Comparison of ENCODE assay signal across 28 cellular contexts in the genomic region with DNA sequence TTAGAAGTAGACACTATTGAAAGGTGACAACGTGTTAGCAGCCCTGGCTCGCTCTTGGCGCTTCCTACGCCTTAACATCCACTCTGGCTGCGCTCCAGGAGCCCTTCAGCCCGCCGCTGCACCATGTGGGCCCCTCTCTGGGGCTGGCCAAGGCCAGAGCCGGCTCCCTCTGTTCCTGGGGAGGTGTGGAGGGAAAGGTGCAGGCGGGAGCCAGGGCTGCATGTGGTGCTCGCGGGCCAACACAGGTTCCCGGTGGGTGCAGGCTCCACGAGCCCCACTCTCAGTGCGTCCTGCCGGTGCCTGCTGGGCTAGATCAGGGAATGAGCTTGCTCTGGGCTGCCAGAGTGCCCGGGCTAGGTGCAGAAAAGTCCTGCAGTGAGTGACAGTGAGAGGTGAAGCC.
"Had no signal": no experiment of that assay in that cellular context is flagged by ENCODE, and none has a peak within 500 bp of the region (broad histone marks: within the 10 kb centered on the region; RNA-seq: fewer than 3 reads in every experiment).

No MANE protein-coding gene starts in this region.

- H3K9me3 ChIP-seq: body of pancreas had no signal

- H3K4me1 ChIP-seq: body of pancreas, esophagus squamous epithelium, gastroesophageal sphincter, heart right ventricle had no signal

- H3K27me3 Mint-ChIP-seq: activated B cell treated with CpG ODN at 0.5 μM for 24 hours; activated CD4-positive, alpha-beta memory T cell treated with anti-CD3 and anti-CD28 coated beads for 36 hours; activated CD4-positive, alpha-beta T cell treated with anti-CD3 and anti-CD28 coated beads for 36 hours; activated CD4-positive, alpha-beta T cell treated with anti-CD3 and anti-CD28 coated beads, Interleukin-2, amount 10 ng/mL, durations not matched to agents 24 days and 14 days; activated CD8-positive, alpha-beta memory T cell treated with anti-CD3 and anti-CD28 coated beads, Interleukin-2, amount 10 ng/mL, durations not matched to agents 7 days and 5 days; activated naive CD4-positive, alpha-beta T cell treated with anti-CD3 and anti-CD28 coated beads, Interleukin-2, amount 10 ng/mL, durations not matched to agents 7 days and 5 days; activated naive CD8-positive, alpha-beta T cell treated with anti-CD3 and anti-CD28 coated beads, Interleukin-2, amount 10 ng/mL, durations not matched to agents 7 days and 5 days; activated T-cell treated with anti-CD3 and anti-CD28 coated beads, Interleukin-2, amount 50 U/mL, for 24 hours; effector memory CD8-positive, alpha-beta T cell had no signal

- H3K4me3 Mint-ChIP-seq: activated B cell treated with CpG ODN at 0.5 μM for 24 hours; activated CD4-positive, alpha-beta memory T cell treated with anti-CD3 and anti-CD28 coated beads for 36 hours; activated CD4-positive, alpha-beta T cell treated with anti-CD3 and anti-CD28 coated beads for 36 hours; activated CD4-positive, alpha-beta T cell treated with anti-CD3 and anti-CD28 coated beads, Interleukin-2, amount 10 ng/mL, durations not matched to agents 24 days and 14 days; activated CD8-positive, alpha-beta memory T cell treated with anti-CD3 and anti-CD28 coated beads, Interleukin-2, amount 10 ng/mL, durations not matched to agents 7 days and 5 days; activated CD8-positive, alpha-beta T cell treated with anti-CD3 and anti-CD28 coated beads, Interleukin-2, amount 10 ng/mL, durations not matched to agents 7 days and 5 days; activated naive CD4-positive, alpha-beta T cell treated with anti-CD3 and anti-CD28 coated beads, Interleukin-2, amount 10 ng/mL, durations not matched to agents 7 days and 5 days; activated naive CD8-positive, alpha-beta T cell treated with anti-CD3 and anti-CD28 coated beads, Interleukin-2, amount 10 ng/mL, durations not matched to agents 7 days and 5 days; activated T-cell treated with anti-CD3 and anti-CD28 coated beads, Interleukin-2, amount 50 U/mL, for 24 hours; activated T-cell treated with anti-CD3 and anti-CD28 coated beads, Interleukin-2, amount 50 U/mL, for 72 hours; effector memory CD8-positive, alpha-beta T cell had no signal

- H3K27ac ChIP-seq: body of pancreas, epithelial cell of prostate, esophagus squamous epithelium, gastroesophageal sphincter, heart right ventricle, VCaP had no signal

- H3K4me3 ChIP-seq: body of pancreas, esophagus squamous epithelium, gastroesophageal sphincter, heart right ventricle had no signal

- H3K27ac Mint-ChIP-seq: activated B cell treated with CpG ODN at 0.5 μM for 24 hours; activated CD4-positive, alpha-beta memory T cell treated with anti-CD3 and anti-CD28 coated beads for 36 hours; activated CD4-positive, alpha-beta T cell treated with anti-CD3 and anti-CD28 coated beads for 36 hours; activated CD4-positive, alpha-beta T cell treated with anti-CD3 and anti-CD28 coated beads, Interleukin-2, amount 10 ng/mL, durations not matched to agents 24 days and 14 days; activated CD8-positive, alpha-beta memory T cell treated with anti-CD3 and anti-CD28 coated beads, Interleukin-2, amount 10 ng/mL, durations not matched to agents 7 days and 5 days; activated CD8-positive, alpha-beta T cell treated with anti-CD3 and anti-CD28 coated beads, Interleukin-2, amount 10 ng/mL, durations not matched to agents 7 days and 5 days; activated naive CD4-positive, alpha-beta T cell treated with anti-CD3 and anti-CD28 coated beads, Interleukin-2, amount 10 ng/mL, durations not matched to agents 7 days and 5 days; activated naive CD4-positive, alpha-beta T cell treated with anti-CD3 and anti-CD28 coated beads, Interleukin-2, amount 50 U/mL, for 72 hours; activated naive CD8-positive, alpha-beta T cell treated with anti-CD3 and anti-CD28 coated beads, Interleukin-2, amount 10 ng/mL, durations not matched to agents 7 days and 5 days; activated T-cell treated with anti-CD3 and anti-CD28 coated beads, Interleukin-2, amount 50 U/mL, for 24 hours; activated T-cell treated with anti-CD3 and anti-CD28 coated beads, Interleukin-2, amount 50 U/mL, for 72 hours; effector memory CD8-positive, alpha-beta T cell had no signal

- H3K27me3 ChIP-seq: body of pancreas, esophagus squamous epithelium, gastroesophageal sphincter, heart right ventricle had no signal

- H3K4me1 Mint-ChIP-seq: activated B cell treated with CpG ODN at 0.5 μM for 24 hours; activated CD4-positive, alpha-beta T cell treated with anti-CD3 and anti-CD28 coated beads for 36 hours; activated CD4-positive, alpha-beta T cell treated with anti-CD3 and anti-CD28 coated beads, Interleukin-2, amount 10 ng/mL, durations not matched to agents 24 days and 14 days; activated CD8-positive, alpha-beta memory T cell treated with anti-CD3 and anti-CD28 coated beads, Interleukin-2, amount 10 ng/mL, durations not matched to agents 7 days and 5 days; activated naive CD4-positive, alpha-beta T cell treated with anti-CD3 and anti-CD28 coated beads, Interleukin-2, amount 10 ng/mL, durations not matched to agents 7 days and 5 days; activated naive CD8-positive, alpha-beta T cell treated with anti-CD3 and anti-CD28 coated beads, Interleukin-2, amount 10 ng/mL, durations not matched to agents 7 days and 5 days had no signal

- H3K36me3 Mint-ChIP-seq: activated CD4-positive, alpha-beta memory T cell treated with anti-CD3 and anti-CD28 coated beads for 36 hours; activated CD8-positive, alpha-beta memory T cell treated with anti-CD3 and anti-CD28 coated beads, Interleukin-2, amount 10 ng/mL, durations not matched to agents 7 days and 5 days; activated naive CD4-positive, alpha-beta T cell treated with anti-CD3 and anti-CD28 coated beads, Interleukin-2, amount 10 ng/mL, durations not matched to agents 7 days and 5 days; activated naive CD4-positive, alpha-beta T cell treated with anti-CD3 and anti-CD28 coated beads, Interleukin-2, amount 50 U/mL, for 72 hours; activated naive CD8-positive, alpha-beta T cell treated with anti-CD3 and anti-CD28 coated beads, Interleukin-2, amount 10 ng/mL, durations not matched to agents 7 days and 5 days had no signal

- H3K36me3 ChIP-seq: esophagus squamous epithelium, gastroesophageal sphincter, heart right ventricle had no signal

- ATAC-seq: activated CD4-positive, alpha-beta T cell treated with anti-CD3 and anti-CD28 coated beads for 36 hours; activated CD8-positive, alpha-beta memory T cell treated with anti-CD3 and anti-CD28 coated beads, Interleukin-2, amount 10 ng/mL, durations not matched to agents 7 days and 5 days; activated CD8-positive, alpha-beta T cell treated with anti-CD3 and anti-CD28 coated beads, Interleukin-2, amount 10 ng/mL, durations not matched to agents 7 days and 5 days; activated T-cell treated with anti-CD3 and anti-CD28 coated beads, Interleukin-2, amount 50 U/mL, for 72 hours; body of pancreas; effector memory CD8-positive, alpha-beta T cell; gastroesophageal sphincter; heart right ventricle had no signal

- DNase-seq: activated B cell treated with CpG ODN at 0.5 μM for 24 hours; activated CD4-positive, alpha-beta memory T cell treated with anti-CD3 and anti-CD28 coated beads for 36 hours; activated CD4-positive, alpha-beta T cell treated with anti-CD3 and anti-CD28 coated beads for 36 hours; activated CD4-positive, alpha-beta T cell treated with anti-CD3 and anti-CD28 coated beads, Interleukin-2, amount 10 ng/mL, durations not matched to agents 24 days and 14 days; activated CD4-positive, CD25-positive, alpha-beta regulatory T cell treated with anti-CD3 and anti-CD28 coated beads, Interleukin-2, amount 50 U/mL, for 72 hours; activated CD8-positive, alpha-beta memory T cell treated with anti-CD3 and anti-CD28 coated beads, Interleukin-2, amount 10 ng/mL, durations not matched to agents 7 days and 5 days; activated CD8-positive, alpha-beta memory T cell treated with anti-CD3 and anti-CD28 coated beads, Interleukin-2, amount 50 U/mL, for 48 hours; activated CD8-positive, alpha-beta T cell treated with anti-CD3 and anti-CD28 coated beads, Interleukin-2, amount 10 ng/mL, durations not matched to agents 7 days and 5 days; activated gamma-delta T cell; activated naive CD4-positive, alpha-beta T cell; activated naive CD4-positive, alpha-beta T cell treated with anti-CD3 and anti-CD28 coated beads, Interleukin-2, amount 10 ng/mL, durations not matched to agents 7 days and 5 days; activated naive CD8-positive, alpha-beta T cell treated with anti-CD3 and anti-CD28 coated beads, Interleukin-2, amount 10 ng/mL, durations not matched to agents 7 days and 5 days; activated T-cell treated with anti-CD3 and anti-CD28 coated beads for 4 hours; activated T-cell treated with anti-CD3 and anti-CD28 coated beads, Interleukin-2, amount 50 U/mL, for 24 hours; activated T-cell treated with anti-CD3 and anti-CD28 coated beads, Interleukin-2, amount 50 U/mL, for 72 hours; body of pancreas; caudate nucleus; cortex of kidney; dermis blood vessel endothelial cell; effector CD4-positive, alpha-beta T cell; effector memory CD8-positive, alpha-beta T cell; esophagus squamous epithelium; foreskin melanocyte; heart right ventricle had no signal
